In the genomic region with DNA sequence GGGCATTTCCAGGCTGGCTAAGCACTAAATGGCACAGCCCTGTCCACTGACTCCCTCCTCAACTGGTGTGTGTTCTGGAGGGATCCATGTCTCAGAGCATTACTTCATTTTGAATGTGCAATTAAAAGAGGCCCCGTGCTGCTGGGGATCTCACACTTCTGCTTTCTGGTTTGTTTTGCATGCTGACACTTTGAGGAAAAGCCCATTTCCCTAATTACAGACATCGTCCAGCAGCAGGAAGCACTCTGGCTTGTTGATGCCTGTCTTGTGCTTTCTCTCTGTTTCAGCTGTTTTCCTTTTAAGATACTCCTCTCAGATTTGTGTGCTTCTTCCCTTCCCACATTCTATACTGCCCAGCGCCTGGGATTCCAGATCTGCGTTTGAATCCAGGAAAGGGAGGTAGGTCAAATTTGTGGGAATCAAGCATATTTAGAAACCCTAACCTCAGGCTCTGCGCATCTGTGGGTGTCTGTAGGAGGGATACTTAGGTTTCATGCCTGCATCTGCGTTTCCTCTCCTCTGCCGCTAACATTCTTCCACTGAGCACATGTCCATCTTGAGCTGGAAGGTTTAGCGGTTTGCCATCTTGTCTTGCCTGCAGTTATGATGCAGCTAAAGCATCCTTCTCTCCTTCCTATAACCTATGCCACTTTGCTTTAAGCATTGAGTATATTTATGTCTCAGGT, we compare ENCODE assay signal across 9 cellular contexts. TPM values are rescaled to one million over a fixed set of nuclear protein-coding genes. Genes with fewer than 3 reads are reported as not detected.
A peak's percentile ranks its signal among the peaks of the same experiment; 100 is the strongest.
DNase-seq lines count a peak whose midpoint lies in the region; ATAC-seq, FAIRE-seq and TF ChIP-seq lines count a peak whose summit lies in the region.
"Had no signal": no experiment of that assay in that cellular context is flagged by ENCODE, and none has a peak within 500 bp of the region (broad histone marks: within the 10 kb centered on the region; RNA-seq: fewer than 3 reads in every experiment).

No MANE protein-coding gene starts in this region.

- 59% methylated on average over 8 of the region's 8 CpGs for WGBS in liver
- 17% methylated on average over 8 of the region's 8 CpGs for WGBS in HepG2 (ENCODE audit: low lambda C conversion rate)
- 36 to 55% methylated on average over 8 of the region's 8 CpGs for WGBS in upper lobe of left lung, 2 donors
- WGBS in sigmoid colon, 2 donors, result 47 to 77% methylated on average over 8 of the region's 8 CpGs

- H3K9me3 ChIP-seq in liver (ENCODE audit: control insufficient read depth in 4 of 4, low read length in 3 of 4) (no peaks in the 10 kb centered on the region), HepG2 (ENCODE audit: low read length) (peaks cover 7% of the 10 kb centered on the region), upper lobe of left lung (no peaks in the 10 kb centered on the region), sigmoid colon (no peaks in the 10 kb centered on the region)

- H3K27ac ChIP-seq in liver (ENCODE audit: low read depth in 1 of 2, low read length in 2 of 2) (no peak overlapping the region), HepG2 (ENCODE audit: extremely low read length, insufficient read depth, low read length) (no peak overlapping the region), upper lobe of left lung (peak overlapping the region in 2 of 4 donors; percentile 37 to 49), sigmoid colon (no peak overlapping the region)
- H3K27ac ChIP-seq: parathyroid adenoma had no signal

- no peak for TF ChIP-seq CTCF in liver (IDR thresholded peaks at IDR 0.05; ENCODE audit: low read depth, low read length, missing input control)
- TF ChIP-seq CTCF in HepG2 (CRISPR knock-in tag; IDR thresholded peaks at IDR 0.05), result no peak
- no peak for TF ChIP-seq CTCF in upper lobe of left lung (IDR thresholded peaks at IDR 0.05)
- TF ChIP-seq CTCF in sigmoid colon (IDR thresholded peaks at IDR 0.05), result no peak

- H3K9me3 Mint-ChIP-seq in activated CD4-positive, alpha-beta memory T cell treated with anti-CD3 and anti-CD28 coated beads for 36 hours, result no peaks in the 10 kb centered on the region

- H3K4me1 ChIP-seq in liver (ENCODE audit: control insufficient read depth in 4 of 4, insufficient read depth in 4 of 4, low read length in 3 of 4), result no peaks in the 10 kb centered on the region
- no peaks in the 10 kb centered on the region for H3K4me1 ChIP-seq in HepG2 (ENCODE audit: insufficient read depth, low read length)
- H3K4me1 ChIP-seq in upper lobe of left lung, result no peaks in the 10 kb centered on the region
- no peaks in the 10 kb centered on the region for H3K4me1 ChIP-seq in sigmoid colon

- TF ChIP-seq RAD21 in liver (IDR thresholded peaks at IDR 0.05) (no peak), HepG2 (CRISPR knock-in tag; IDR thresholded peaks at IDR 0.05) (no peak)

- H3K27me3 Mint-ChIP-seq in activated CD4-positive, alpha-beta memory T cell treated with anti-CD3 and anti-CD28 coated beads for 36 hours, result peaks cover 19% of the 10 kb centered on the region

- H3K27me3 ChIP-seq in liver (ENCODE audit: control insufficient read depth in 4 of 4, insufficient read depth in 4 of 4, low read length in 3 of 4), result no peaks in the 10 kb centered on the region
- peaks cover 1 to 15% of the 10 kb centered on the region in 2 experiments; a peak in 2 of 5 replicates for H3K27me3 ChIP-seq in HepG2 (ENCODE audit: control insufficient read depth in 1 of 2, insufficient read depth in 2 of 2, low read length in 2 of 2)
- no peaks in the 10 kb centered on the region for H3K27me3 ChIP-seq in upper lobe of left lung
- no peaks in the 10 kb centered on the region for H3K27me3 ChIP-seq in sigmoid colon

- no peaks in the 10 kb centered on the region for H3K36me3 Mint-ChIP-seq in activated CD4-positive, alpha-beta memory T cell treated with anti-CD3 and anti-CD28 coated beads for 36 hours

- H3K4me3 Mint-ChIP-seq in activated CD4-positive, alpha-beta memory T cell treated with anti-CD3 and anti-CD28 coated beads for 36 hours, result no peak overlapping the region

- TF ChIP-seq POLR2A in HepG2 (IDR thresholded peaks at IDR 0.05; ENCODE audit: insufficient read depth in 1 of 2, low read depth in 2 of 2, low read length in 2 of 2) (no peak), upper lobe of left lung (IDR thresholded peaks at IDR 0.05) (no peak), sigmoid colon (IDR thresholded peaks at IDR 0.05) (no peak)

- H3K4me2 ChIP-seq in HepG2 (ENCODE audit: low read depth, low read length), result no peak overlapping the region

- DNase-seq in HepG2 (ENCODE audit: low spot score) (no peak), SKM-1 treated with dmso at 0.1 percent for 144 hours (lab: John Stamatoyannopoulos, UW; ENCODE audit: unreplicated experiment) (peak; percentile 78), upper lobe of left lung (peak in 1 of 2 donors; percentile 57), RKO (ENCODE audit: low spot score) (no peak), sigmoid colon (no peak)
- no peak for DNase-seq in activated CD4-positive, alpha-beta memory T cell treated with anti-CD3 and anti-CD28 coated beads for 36 hours

- no peak for FAIRE-seq in HepG2 (lab: Jason Lieb, UNC)

- CTCF ChIA-PET in HepG2 (lab: Yijun Ruan, JAX; ENCODE audit: low intra/inter-chr PET ratio, low total read pairs), result no interaction called here
- CTCF ChIA-PET in activated CD4-positive, alpha-beta memory T cell treated with anti-CD3 and anti-CD28 coated beads for 36 hours (lab: Charles Lee), result no interaction called here

- in situ Hi-C loops in HepG2 (cut with HindIII; ENCODE audit: extremely low pct_ligation_motif_present, low pct_unique_long_range_greater_than_20kb), result no loop called here

- intact Hi-C loops in HepG2 (cut with micrococcal nuclease; ENCODE audit: unreplicated experiment), result no loop called here
- intact Hi-C loops in activated CD4-positive, alpha-beta memory T cell treated with anti-CD3 and anti-CD28 coated beads for 36 hours (cut with micrococcal nuclease), result no loop called here
- intact Hi-C loops in sigmoid colon (cut with DNase I), result no loop called here

- H4K20me1 ChIP-seq in HepG2 (ENCODE audit: insufficient read depth, low read length), result no peaks in the 10 kb centered on the region

- H2AFZ ChIP-seq in HepG2 (ENCODE audit: low read length), result no peak overlapping the region
- H2AFZ ChIP-seq: parathyroid adenoma had no signal

- TF ChIP-seq EP300 in HepG2 (IDR thresholded peaks at IDR 0.05; ENCODE audit: low read depth in 2 of 2, low read length in 2 of 2) (no peak), HepG2 (CRISPR knock-in tag; IDR thresholded peaks at IDR 0.05; ENCODE audit: borderline replicate concordance) (no peak), upper lobe of left lung (IDR thresholded peaks at IDR 0.05) (no peak), sigmoid colon (IDR thresholded peaks at IDR 0.05) (no peak)

- no peak overlapping the region for H3K27ac Mint-ChIP-seq in activated CD4-positive, alpha-beta memory T cell treated with anti-CD3 and anti-CD28 coated beads for 36 hours

- no TSS peak for BruUV-seq in HepG2 (replicated peaks; lab: Mats Ljungman, UMichigan)

- no peak for ATAC-seq in HepG2
- peak; percentile 70 for ATAC-seq in HG03066 (IDR thresholded peaks at IDR 0.05; ENCODE audit: low read depth, unreplicated experiment)
- ATAC-seq in upper lobe of left lung (ENCODE audit: low FRiP score in 2 of 2), result peak; percentile 58 to 73

- H3K36me3 ChIP-seq in liver (ENCODE audit: control insufficient read depth in 4 of 4, insufficient read depth in 3 of 4, low read depth in 1 of 4, low read length in 3 of 4) (no peaks in the 10 kb centered on the region), HepG2 (replicated peaks in 1 of 2; ENCODE audit: control insufficient read depth in 1 of 2, insufficient read depth in 2 of 2, low read length in 2 of 2) (no peaks in the 10 kb centered on the region), upper lobe of left lung (no peaks in the 10 kb centered on the region), sigmoid colon (no peaks in the 10 kb centered on the region)

- H3K9ac ChIP-seq in liver (ENCODE audit: low read depth in 1 of 2, low read length in 2 of 2), result no peak overlapping the region
- H3K9ac ChIP-seq in HepG2 (ENCODE audit: insufficient read depth, low read depth, low read length), result no peak overlapping the region
- H3K9ac ChIP-seq: parathyroid adenoma had no signal

- H3K4me3 ChIP-seq in liver (ENCODE audit: low read depth in 1 of 3, low read length in 3 of 3), result no peak overlapping the region
- no peak overlapping the region for H3K4me3 ChIP-seq in HepG2 (replicated peaks in 1 of 3; ENCODE audit: insufficient read depth in 1 of 3, low read depth in 2 of 3, low read length in 3 of 3)
- H3K4me3 ChIP-seq in upper lobe of left lung, result no peak overlapping the region
- no peak overlapping the region for H3K4me3 ChIP-seq in sigmoid colon

- POLR2A ChIA-PET in HepG2 (lab: Yijun Ruan, JAX), result no interaction called here
- POLR2A ChIA-PET in activated CD4-positive, alpha-beta memory T cell treated with anti-CD3 and anti-CD28 coated beads for 36 hours (lab: Charles Lee), result no interaction called here

- no peaks in the 10 kb centered on the region for H3K79me2 ChIP-seq in HepG2 (ENCODE audit: insufficient read depth, low read length)

- no peaks in the 10 kb centered on the region for H3K4me1 Mint-ChIP-seq in activated CD4-positive, alpha-beta memory T cell treated with anti-CD3 and anti-CD28 coated beads for 36 hours (ENCODE audit: low read depth)

RNA-seq across cellular contexts. Expression of a gene that starts 25.7 kb away (rescaled TPM):
- total RNA-seq in liver (10 to 100 TPM in 1 of 2 donors, 1 to 10 TPM in 1; 5.3 to 15.4 TPM), HepG2 (2016; rRNA removed; fragmentation: Illumina TruSeq; extraction: Trizol) (not detected in 2 replicates), upper lobe of left lung (10 to 100 TPM; 35.3 to 91.6 (median 47.6) TPM), sigmoid colon (10 to 100 TPM in 3 of 4 donors, 1 to 10 TPM in 1; 7.8 to 16.4 (median 12.0) TPM)
- polyA plus RNA-seq in liver (1 to 10 TPM; 2.0 to 2.8 TPM), HepG2 (2011; rRNA removed) (not detected in 2 replicates), sigmoid colon (10 to 100 TPM; 21.6 to 35.8 (median 29.4) TPM)
- total RNA-seq in HepG2 (2016; cell fraction: cytosol; rRNA removed; fragmentation: Illumina TruSeq; extraction: Trizol; ENCODE audit: low read depth), result not detected in 2 replicates
- not detected in 2 replicates for total RNA-seq in HepG2 (2016; cell fraction: insoluble cytoplasmic fraction; rRNA removed; fragmentation: Illumina TruSeq; extraction: Trizol)
- total RNA-seq in HepG2 (2016; cell fraction: membrane; rRNA removed; fragmentation: Illumina TruSeq; extraction: Trizol), result not detected in 2 replicates
- total RNA-seq in HepG2 (2016; cell fraction: nucleus; rRNA removed; fragmentation: Illumina TruSeq; extraction: Trizol), result not detected in 2 replicates
- polyA plus RNA-seq in HepG2 (2011; cell fraction: cytosol; rRNA removed), result not detected in 2 replicates
- not detected in 2 replicates for polyA plus RNA-seq in HepG2 (2011; cell fraction: nucleus; rRNA removed)
- not detected in 2 replicates for polyA plus RNA-seq in HepG2 (2012)
- polyA plus RNA-seq in HepG2 (2016; cell fraction: cytosol; fragmentation: Illumina TruSeq; extraction: Trizol; ENCODE audit: low read depth), result not detected in 2 replicates
- polyA plus RNA-seq in HepG2 (2016; cell fraction: insoluble cytoplasmic fraction; fragmentation: Illumina TruSeq; extraction: Trizol; ENCODE audit: low read depth), result not detected in 2 replicates
- not detected in 2 replicates for polyA plus RNA-seq in HepG2 (2016; cell fraction: membrane; fragmentation: Illumina TruSeq; extraction: Trizol; ENCODE audit: low read depth)
- polyA plus RNA-seq in HepG2 (2016; cell fraction: nucleus; fragmentation: Illumina TruSeq; extraction: Trizol; ENCODE audit: insufficient read depth, low read depth), result not detected in 2 replicates
- polyA minus RNA-seq in HepG2 (2011; rRNA and poly(A)+ RNA removed; ENCODE audit: low replicate concordance), result 0.02 TPM in 1 of 2 replicates, not detected in the other
- polyA minus RNA-seq in HepG2 (2011; cell fraction: cytosol; rRNA and poly(A)+ RNA removed), result not detected in 2 replicates
- polyA minus RNA-seq in HepG2 (2011; cell fraction: nucleus; rRNA and poly(A)+ RNA removed), result not detected in 2 replicates
- not detected for total RNA-seq in activated CD4-positive, alpha-beta memory T cell treated with anti-CD3 and anti-CD28 coated beads for 36 hours

Comparison
In these comparisons a context has a peak if more than half of its experiments do, and no peak if none do; other contexts are left out.
1. RNA of a gene that starts 25.7 kb away (total RNA-seq): 35.3 to 91.6 TPM in upper lobe of left lung, 5.3 to 15.4 TPM in liver and 7.8 to 16.4 TPM in sigmoid colon; not detected in activated CD4-positive, alpha-beta memory T cell treated with anti-CD3 and anti-CD28 coated beads for 36 hours and not detected in HepG2; every median in the first group is over 4 times any median in the second.